In the genomic region with DNA sequence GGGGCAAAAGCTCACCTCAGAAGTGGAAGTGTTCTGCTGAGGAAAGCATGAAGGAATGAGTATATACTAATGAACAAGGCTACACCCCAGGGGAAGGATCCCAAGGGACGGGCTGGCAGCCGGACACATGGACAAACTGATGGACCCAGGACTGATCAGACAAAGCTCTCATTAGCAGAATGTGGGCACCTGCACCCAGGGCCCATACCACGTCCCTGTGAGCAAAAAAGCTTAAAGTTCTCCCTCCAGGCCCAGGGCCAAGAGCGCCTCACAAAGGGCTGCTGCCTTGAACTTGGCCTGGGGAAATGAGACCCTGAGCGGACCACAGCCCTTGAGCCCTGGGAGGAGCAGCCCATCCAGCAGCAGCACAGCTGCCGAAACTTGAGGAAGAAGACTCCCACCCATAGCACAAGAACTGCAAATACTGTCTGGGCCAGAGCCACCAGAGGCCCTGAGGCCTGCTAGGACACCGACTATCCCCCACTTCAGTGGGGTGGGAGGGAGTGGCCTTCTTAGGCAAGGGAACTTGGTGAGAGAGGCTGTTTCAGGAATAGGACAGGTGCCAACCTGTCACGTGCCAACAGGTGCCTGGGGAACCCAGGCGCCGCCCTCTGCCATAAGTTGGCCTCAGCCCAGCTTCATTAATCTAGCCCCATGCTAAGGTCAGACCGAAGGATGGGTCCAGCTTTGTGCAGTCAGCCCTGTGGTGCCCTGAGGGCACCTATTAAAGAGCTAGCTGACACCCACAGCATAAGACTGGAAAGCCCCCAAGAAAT, we compare ENCODE assay signal across 14 cellular contexts. TPM values are rescaled to one million over a fixed set of nuclear protein-coding genes. Genes with fewer than 3 reads are reported as not detected.
DNase-seq lines count a peak whose midpoint lies in the region; ATAC-seq, FAIRE-seq and TF ChIP-seq lines count a peak whose summit lies in the region.
"Had no signal": no experiment of that assay in that cellular context is flagged by ENCODE, and none has a peak within 500 bp of the region (broad histone marks: within the 10 kb centered on the region; RNA-seq: fewer than 3 reads in every experiment).

No MANE protein-coding gene starts in this region.

- H3K36me3 ChIP-seq in CD4-positive, CD25-positive, alpha-beta regulatory T cell (ENCODE audit: control insufficient read depth, insufficient read depth, low read length) = peaks cover 26% of the 10 kb centered on the region
- H3K36me3 ChIP-seq in K562 (ENCODE audit: control insufficient read depth, insufficient read depth, low read length) (peaks cover 63% of the 10 kb centered on the region; the same call in 2 of the 3 replicates), neutrophil (peaks cover 68% of the 10 kb centered on the region), thyroid gland (peaks cover 20 to 23% of the 10 kb centered on the region in 2 donors)

- peak overlapping the region; percentile 96 for H3K27ac ChIP-seq in CD4-positive, CD25-positive, alpha-beta regulatory T cell (ENCODE audit: insufficient read depth, low read length, poor library complexity, severe bottlenecking)
- H3K27ac ChIP-seq in K562 (ENCODE audit: extremely low read depth, low read depth, low read length) (no peak overlapping the region), neutrophil (peak overlapping the region; percentile 13), thyroid gland (peak overlapping the region in 1 of 3 donors; percentile 73)

- no peaks in the 10 kb centered on the region for H3K27me3 Mint-ChIP-seq in CD4-positive, CD25-positive, alpha-beta regulatory T cell
- H3K27me3 Mint-ChIP-seq in activated T-helper 17 cell treated with anti-CD3 and anti-CD28 coated beads, Interleukin-2, amount 50 U/mL, for 72 hours = no peaks in the 10 kb centered on the region

- BruUV-seq in K562 (replicated peaks; lab: Mats Ljungman, UMichigan) = no TSS peak

- 86% methylated on average over 5 of the region's 11 CpGs for WGBS in K562 (ENCODE audit: insufficient coverage, low coverage, missing lambda C conversion rate)
- 88 to 89% methylated on average over 8 of the region's 11 CpGs for WGBS in thyroid gland, 2 donors

- peaks cover 0 to 29% (median 11%) of the 10 kb centered on the region in 4 donors for H3K4me1 Mint-ChIP-seq in CD4-positive, CD25-positive, alpha-beta regulatory T cell
- H3K4me1 Mint-ChIP-seq in activated T-helper 17 cell treated with anti-CD3 and anti-CD28 coated beads, Interleukin-2, amount 50 U/mL, for 72 hours = no peaks in the 10 kb centered on the region

- H3K9me3 Mint-ChIP-seq in CD4-positive, CD25-positive, alpha-beta regulatory T cell = no peaks in the 10 kb centered on the region
- H3K9me3 Mint-ChIP-seq in activated T-helper 17 cell treated with anti-CD3 and anti-CD28 coated beads, Interleukin-2, amount 50 U/mL, for 72 hours = no peaks in the 10 kb centered on the region

- H3K9ac ChIP-seq in K562 (ENCODE audit: insufficient read depth in 1 of 2, low read depth in 2 of 2, low read length in 2 of 2) = peak overlapping the region in 1 of 2 experiments; percentile 40; a peak in 1 of 4 replicates

- no peak for TF ChIP-seq RAD21 in K562 (CRISPR knock-in tag; conservative IDR thresholded peaks at IDR 0.05 in 1 of 2, IDR thresholded peaks at IDR 0.05 in 1 of 2)

- TF ChIP-seq POLR2A in K562 (conservative IDR thresholded peaks at IDR 0.05) = no peak
- TF ChIP-seq POLR2A in thyroid gland (IDR thresholded peaks at IDR 0.05) = no peak

- no peak for FAIRE-seq in K562 (lab: Jason Lieb, UNC)

- peaks cover 12% of the 10 kb centered on the region for H3K79me2 ChIP-seq in K562 (ENCODE audit: control insufficient read depth, insufficient read depth, low read length)

- no peaks in the 10 kb centered on the region for H3K27me3 ChIP-seq in CD4-positive, CD25-positive, alpha-beta regulatory T cell (ENCODE audit: control insufficient read depth, insufficient read depth, low read length)
- H3K27me3 ChIP-seq in K562 (ENCODE audit: control insufficient read depth in 2 of 2, insufficient read depth in 2 of 2, low read length in 2 of 2) = no peaks in the 10 kb centered on the region
- H3K27me3 ChIP-seq in neutrophil = no peaks in the 10 kb centered on the region
- no peaks in the 10 kb centered on the region for H3K27me3 ChIP-seq in thyroid gland
- H3K27me3 ChIP-seq: right lobe of liver had no signal

- POLR2A ChIA-PET in K562 (lab: Yijun Ruan, JAX) = interaction anchor here (0.6 to 1.4 kb wide), 3 partner anchors 9 to 47 kb away, joined by 3 read pairs; no protein-coding TSS in a partner anchor

- H3K27ac Mint-ChIP-seq in CD4-positive, CD25-positive, alpha-beta regulatory T cell = no peak overlapping the region
- H3K27ac Mint-ChIP-seq in activated T-helper 17 cell treated with anti-CD3 and anti-CD28 coated beads, Interleukin-2, amount 50 U/mL, for 72 hours = no peak overlapping the region

- peak overlapping the region in 1 of 4 donors; percentile 69 for H3K4me3 Mint-ChIP-seq in CD4-positive, CD25-positive, alpha-beta regulatory T cell
- H3K4me3 Mint-ChIP-seq in activated T-helper 17 cell treated with anti-CD3 and anti-CD28 coated beads, Interleukin-2, amount 50 U/mL, for 72 hours = no peak overlapping the region

- no peak for ATAC-seq in CD4-positive, CD25-positive, alpha-beta regulatory T cell (ENCODE audit: low read depth in 2 of 2)
- no peak for ATAC-seq in K562
- ATAC-seq in HG03196 (IDR thresholded peaks at IDR 0.05; ENCODE audit: unreplicated experiment) = no peak
- ATAC-seq in activated T-helper 17 cell treated with anti-CD3 and anti-CD28 coated beads, Interleukin-2, amount 50 U/mL, for 72 hours (replicated peaks) = no peak
- ATAC-seq: HCT116, right lobe of liver had no signal

- H3K4me2 ChIP-seq in K562 (ENCODE audit: insufficient read depth, low read length) = no peak overlapping the region

- 0 out of 2 replicates have a peak, but pooled peaks cover 3% of the 10 kb centered on the region for H4K20me1 ChIP-seq in K562 (replicated peaks; ENCODE audit: control insufficient read depth, insufficient read depth, low read length)

- intact Hi-C loops in K562 (cut with micrococcal nuclease) = no loop called here
- intact Hi-C loops in thyroid gland (cut with DNase I) = loop anchor here (5.0 kb wide), 1 partner anchor 49 kb away; no protein-coding TSS in a partner anchor

- in situ Hi-C loops in GM13976 (cut with MboI; ENCODE audit: low sequenced_read_pairs, unreplicated experiment) = no loop called here
- in situ Hi-C loops in K562 (cut with MboI) = no loop called here

- no peak overlapping the region for H2AFZ ChIP-seq in K562 (ENCODE audit: low read depth, low read length)

- H3K4me3 ChIP-seq in CD4-positive, CD25-positive, alpha-beta regulatory T cell (ENCODE audit: low read depth, low read length) = no peak overlapping the region
- H3K4me3 ChIP-seq in K562 = no peak overlapping the region
- no peak overlapping the region for H3K4me3 ChIP-seq in neutrophil (ENCODE audit: low read depth in 1 of 2, low read length in 1 of 2)
- no peak overlapping the region for H3K4me3 ChIP-seq in thyroid gland (replicated peaks in 1 of 3)
- H3K4me3 ChIP-seq: right lobe of liver had no signal

- CTCF ChIA-PET in K562 (lab: Yijun Ruan, JAX; ENCODE audit: low intra/inter-chr PET ratio) = no interaction called here

- TF ChIP-seq CTCF in GM13976 (IDR thresholded peaks at IDR 0.05; ENCODE audit: borderline replicate concordance, control extremely low read depth, extremely low read depth, insufficient read depth, missing control alignments) (no peak), K562 (IDR thresholded peaks at IDR 0.05 in 2 of 3, conservative IDR thresholded peaks at IDR 0.05 in 1 of 3; ENCODE audit: insufficient read depth in 2 of 3, low read depth in 1 of 3, low read length in 3 of 3) (no peak), neutrophil (IDR thresholded peaks at IDR 0.05) (no peak), thyroid gland (IDR thresholded peaks at IDR 0.05) (no peak)

- DNase-seq in CD4-positive, CD25-positive, alpha-beta regulatory T cell = no peak
- peak; percentile 15 for DNase-seq in GM13976 (ENCODE audit: low spot score)
- no peak for DNase-seq in K562 (ENCODE audit: extremely low read depth in 1 of 4, low spot score in 3 of 4)
- DNase-seq in thyroid gland = no peak
- DNase-seq: COR-L47, foreskin fibroblast, immature natural killer cell, NCI-H1092, NCI-H524 had no signal

- no peak for TF ChIP-seq EP300 in K562 (IDR thresholded peaks at IDR 0.05; ENCODE audit: low read length)

- H3K4me1 ChIP-seq in CD4-positive, CD25-positive, alpha-beta regulatory T cell (ENCODE audit: control insufficient read depth, insufficient read depth, low read length, poor library complexity, severe bottlenecking) = peaks cover 17% of the 10 kb centered on the region
- H3K4me1 ChIP-seq in K562 (replicated peaks in 1 of 2; ENCODE audit: control insufficient read depth in 2 of 2, insufficient read depth in 2 of 2, low read length in 2 of 2) = peaks cover 2 to 32% of the 10 kb centered on the region in 2 experiments; a peak in 4 of 5 replicates
- H3K4me1 ChIP-seq in neutrophil (ENCODE audit: control insufficient read depth in 1 of 2, insufficient read depth in 1 of 2, low read depth in 1 of 2, low read length in 1 of 2) = peaks cover 19 to 21% of the 10 kb centered on the region in 2 experiments
- peaks cover 20 to 24% of the 10 kb centered on the region in 2 donors for H3K4me1 ChIP-seq in thyroid gland

- no peaks in the 10 kb centered on the region for H3K9me3 ChIP-seq in CD4-positive, CD25-positive, alpha-beta regulatory T cell (ENCODE audit: control insufficient read depth in 2 of 2, low read length in 2 of 2)
- no peaks in the 10 kb centered on the region for H3K9me3 ChIP-seq in K562 (replicated peaks; ENCODE audit: control insufficient read depth, insufficient read depth, low read depth, low read length)
- no peaks in the 10 kb centered on the region for H3K9me3 ChIP-seq in neutrophil
- no peaks in the 10 kb centered on the region for H3K9me3 ChIP-seq in thyroid gland
- H3K9me3 ChIP-seq: right lobe of liver had no signal

- peaks cover 2% of the 10 kb centered on the region for H3K36me3 Mint-ChIP-seq in CD4-positive, CD25-positive, alpha-beta regulatory T cell
- H3K36me3 Mint-ChIP-seq in activated T-helper 17 cell treated with anti-CD3 and anti-CD28 coated beads, Interleukin-2, amount 50 U/mL, for 72 hours (ENCODE audit: low read depth) = peaks cover 65% of the 10 kb centered on the region

- H3K9me1 ChIP-seq in K562 (ENCODE audit: control insufficient read depth, insufficient read depth, low read length) = no peaks in the 10 kb centered on the region

RNA-seq across cellular contexts. Expression of gene GMPPB, which starts 2.3 kb away (rescaled TPM):
- total RNA-seq in CD4-positive, CD25-positive, alpha-beta regulatory T cell = 32.1 TPM
- 10 to 100 TPM; 14.7 to 29.7 (median 16.9) TPM for polyA plus RNA-seq in CD4-positive, CD25-positive, alpha-beta regulatory T cell
- 23.6 and 70.2 TPM in 2 replicates for total RNA-seq in K562 (2011; cell fraction: chromatin; rRNA removed; ENCODE audit: low replicate concordance)
- 47.0 and 56.7 TPM in 2 replicates for total RNA-seq in K562 (2011; cell fraction: nucleolus; rRNA removed)
- total RNA-seq in K562 (2011; cell fraction: nucleoplasm; rRNA removed) = 29.1 and 36.1 TPM in 2 replicates
- total RNA-seq in K562 (2014; rRNA removed) (11.0 and 18.0 TPM in 2 replicates), K562 (2014; rRNA removed; fragmentation: Illumina TruSeq; extraction: Trizol) (4.3 and 5.5 TPM in 2 replicates), K562 (2015; rRNA removed; fragmentation: Illumina TruSeq; extraction: Trizol) (8.8 and 9.2 TPM in 2 replicates), K562 (2021) (16.4 and 17.4 TPM in 2 replicates), thyroid gland (10 to 100 TPM; 28.5 to 85.6 (median 57.7) TPM)
- polyA plus RNA-seq in K562 (2011; rRNA removed) (8.1 and 10.3 TPM in 2 replicates), K562 (2014; fragmentation: Illumina TruSeq; extraction: Trizol) (5.8 and 7.4 TPM in 2 replicates), K562 (2014; fragmentation: Nextera tagmentation; extraction: Ambion mirVana) (under 1 TPM; 0.53 to 0.92 TPM), K562 (2014; rRNA removed) (11.3 and 13.3 TPM in 2 replicates)
- polyA plus RNA-seq in K562 (2011; cell fraction: cytosol; rRNA removed) = 8.4 and 10.6 TPM in 2 replicates
- polyA plus RNA-seq in K562 (2011; cell fraction: nucleus; rRNA removed) = 36.7 and 37.8 TPM in 2 replicates
- 11.6 and 18.7 TPM in 2 replicates for polyA plus RNA-seq in K562 (2012)
- 7.8 and 8.5 TPM in 2 replicates for polyA minus RNA-seq in K562 (2011; rRNA and poly(A)+ RNA removed)
- polyA minus RNA-seq in K562 (2011; cell fraction: cytosol; rRNA and poly(A)+ RNA removed) = 6.6 and 7.7 TPM in 2 replicates
- 22.8 and 34.7 TPM in 2 replicates for polyA minus RNA-seq in K562 (2011; cell fraction: nucleus; rRNA and poly(A)+ RNA removed)
- total RNA-seq in activated T-helper 17 cell treated with anti-CD3 and anti-CD28 coated beads, Interleukin-2, amount 50 U/mL, for 72 hours = 10 to 100 TPM; 22.4 to 38.7 TPM

RNA-seq across cellular contexts. Expression of gene AMIGO3, which starts 6.6 kb away (rescaled TPM):
- total RNA-seq in CD4-positive, CD25-positive, alpha-beta regulatory T cell = not detected
- 1 to 10 TPM in 3 of 4 donors, under 1 TPM in 1; 0.53 to 1.5 (median 1.1) TPM for polyA plus RNA-seq in CD4-positive, CD25-positive, alpha-beta regulatory T cell
- total RNA-seq in K562 (2011; cell fraction: chromatin; rRNA removed; ENCODE audit: low replicate concordance) = 5.9 TPM in 1 of 2 replicates, not detected in the other
- total RNA-seq in K562 (2011; cell fraction: nucleolus; rRNA removed) = 5.9 and 8.8 TPM in 2 replicates
- 0.51 TPM in 1 of 2 replicates, not detected in the other for total RNA-seq in K562 (2011; cell fraction: nucleoplasm; rRNA removed)
- 0.68 and 1.4 TPM in 2 replicates for total RNA-seq in K562 (2014; rRNA removed)
- not detected in 2 replicates for total RNA-seq in K562 (2014; rRNA removed; fragmentation: Illumina TruSeq; extraction: Trizol)
- 0.26 TPM in 1 of 2 replicates, not detected in the other for total RNA-seq in K562 (2015; rRNA removed; fragmentation: Illumina TruSeq; extraction: Trizol)
- 0.18 and 0.44 TPM in 2 replicates for total RNA-seq in K562 (2021)
- polyA plus RNA-seq in K562 (2011; rRNA removed) = 0.13 and 0.41 TPM in 2 replicates
- polyA plus RNA-seq in K562 (2011; cell fraction: cytosol; rRNA removed) = 3.1 TPM in 1 of 2 replicates, not detected in the other
- polyA plus RNA-seq in K562 (2011; cell fraction: nucleus; rRNA removed) = 2.6 and 8.7 TPM in 2 replicates
- polyA plus RNA-seq in K562 (2012) = 0.61 and 4.4 TPM in 2 replicates
- polyA plus RNA-seq in K562 (2014; fragmentation: Illumina TruSeq; extraction: Trizol) = 0.18 TPM in 1 of 2 replicates, not detected in the other
- polyA plus RNA-seq in K562 (2014; fragmentation: Nextera tagmentation; extraction: Ambion mirVana) = not detected
- polyA plus RNA-seq in K562 (2014; rRNA removed) = 2.0 and 2.8 TPM in 2 replicates
- not detected in 2 replicates for polyA minus RNA-seq in K562 (2011; rRNA and poly(A)+ RNA removed)
- 0.38 and 2.4 TPM in 2 replicates for polyA minus RNA-seq in K562 (2011; cell fraction: cytosol; rRNA and poly(A)+ RNA removed)
- 2.4 and 3.3 TPM in 2 replicates for polyA minus RNA-seq in K562 (2011; cell fraction: nucleus; rRNA and poly(A)+ RNA removed)
- total RNA-seq in thyroid gland = 1 to 10 TPM in 2 of 4 donors, under 1 TPM in 2; 0.40 to 2.8 (median 1.0) TPM
- under 1 TPM in 1 of 2 donors, not detected in 1; 0.29 TPM for total RNA-seq in activated T-helper 17 cell treated with anti-CD3 and anti-CD28 coated beads, Interleukin-2, amount 50 U/mL, for 72 hours

RNA-seq across cellular contexts. Expression of gene RNF123, which starts 36.7 kb away (rescaled TPM):
- total RNA-seq in CD4-positive, CD25-positive, alpha-beta regulatory T cell = 47.1 TPM
- polyA plus RNA-seq in CD4-positive, CD25-positive, alpha-beta regulatory T cell = 10 to 100 TPM in 3 of 4 donors, 1 to 10 TPM in 1; 9.8 to 16.6 (median 12.6) TPM
- 60.1 and 195 TPM in 2 replicates for total RNA-seq in K562 (2011; cell fraction: chromatin; rRNA removed; ENCODE audit: low replicate concordance)
- 128 and 136 TPM in 2 replicates for total RNA-seq in K562 (2011; cell fraction: nucleolus; rRNA removed)
- 70.7 and 81.4 TPM in 2 replicates for total RNA-seq in K562 (2011; cell fraction: nucleoplasm; rRNA removed)
- total RNA-seq in K562 (2014; rRNA removed) = 15.0 and 24.2 TPM in 2 replicates
- total RNA-seq in K562 (2014; rRNA removed; fragmentation: Illumina TruSeq; extraction: Trizol) = 12.5 and 17.5 TPM in 2 replicates
- 14.4 and 15.6 TPM in 2 replicates for total RNA-seq in K562 (2015; rRNA removed; fragmentation: Illumina TruSeq; extraction: Trizol)
- total RNA-seq in K562 (2021) = 44.6 and 53.1 TPM in 2 replicates
- polyA plus RNA-seq in K562 (2011; rRNA removed) = 30.4 and 48.7 TPM in 2 replicates
- 44.7 and 74.3 TPM in 2 replicates for polyA plus RNA-seq in K562 (2011; cell fraction: cytosol; rRNA removed)
- 195 and 281 TPM in 2 replicates for polyA plus RNA-seq in K562 (2011; cell fraction: nucleus; rRNA removed)
- 22.8 and 35.5 TPM in 2 replicates for polyA plus RNA-seq in K562 (2012)
- polyA plus RNA-seq in K562 (2014; fragmentation: Illumina TruSeq; extraction: Trizol) = 28.8 and 29.6 TPM in 2 replicates
- polyA plus RNA-seq in K562 (2014; fragmentation: Nextera tagmentation; extraction: Ambion mirVana) = 1 to 10 TPM; 8.7 to 8.8 TPM
- polyA plus RNA-seq in K562 (2014; rRNA removed) = 34.2 and 35.0 TPM in 2 replicates
- 22.1 and 29.0 TPM in 2 replicates for polyA minus RNA-seq in K562 (2011; rRNA and poly(A)+ RNA removed)
- polyA minus RNA-seq in K562 (2011; cell fraction: cytosol; rRNA and poly(A)+ RNA removed) = 28.9 and 31.4 TPM in 2 replicates
- polyA minus RNA-seq in K562 (2011; cell fraction: nucleus; rRNA and poly(A)+ RNA removed) = 45.0 and 58.2 TPM in 2 replicates
- total RNA-seq in thyroid gland = 10 to 100 TPM; 25.9 to 36.8 (median 33.5) TPM
- 10 to 100 TPM; 22.8 to 44.5 TPM for total RNA-seq in activated T-helper 17 cell treated with anti-CD3 and anti-CD28 coated beads, Interleukin-2, amount 50 U/mL, for 72 hours

RNA-seq across cellular contexts. Expression of gene MST1, which starts 36.8 kb away (rescaled TPM):
- total RNA-seq in CD4-positive, CD25-positive, alpha-beta regulatory T cell = 4.1 TPM
- 1 to 10 TPM in 2 of 4 donors, under 1 TPM in 2; 0.76 to 1.6 (median 0.97) TPM for polyA plus RNA-seq in CD4-positive, CD25-positive, alpha-beta regulatory T cell
- 3.9 and 10.8 TPM in 2 replicates for total RNA-seq in K562 (2011; cell fraction: chromatin; rRNA removed; ENCODE audit: low replicate concordance)
- total RNA-seq in K562 (2011; cell fraction: nucleolus; rRNA removed) = 8.2 and 12.5 TPM in 2 replicates
- 5.0 and 5.1 TPM in 2 replicates for total RNA-seq in K562 (2011; cell fraction: nucleoplasm; rRNA removed)
- 0.23 and 0.57 TPM in 2 replicates for total RNA-seq in K562 (2014; rRNA removed)
- 0.51 TPM in 1 of 2 replicates, not detected in the other for total RNA-seq in K562 (2014; rRNA removed; fragmentation: Illumina TruSeq; extraction: Trizol)
- total RNA-seq in K562 (2015; rRNA removed; fragmentation: Illumina TruSeq; extraction: Trizol) = 0.26 and 0.40 TPM in 2 replicates
- 1.2 and 1.4 TPM in 2 replicates for total RNA-seq in K562 (2021)
- polyA plus RNA-seq in K562 (2011; rRNA removed) = 1.3 and 4.3 TPM in 2 replicates
- 0.94 and 1.4 TPM in 2 replicates for polyA plus RNA-seq in K562 (2011; cell fraction: cytosol; rRNA removed)
- polyA plus RNA-seq in K562 (2011; cell fraction: nucleus; rRNA removed) = 35.5 and 64.0 TPM in 2 replicates
- 3.4 and 6.1 TPM in 2 replicates for polyA plus RNA-seq in K562 (2012)
- polyA plus RNA-seq in K562 (2014; fragmentation: Illumina TruSeq; extraction: Trizol) = 0.30 and 1.1 TPM in 2 replicates
- under 1 TPM; 0.08 to 0.10 TPM for polyA plus RNA-seq in K562 (2014; fragmentation: Nextera tagmentation; extraction: Ambion mirVana)
- 1.8 and 5.0 TPM in 2 replicates for polyA plus RNA-seq in K562 (2014; rRNA removed)
- 0.56 and 1.1 TPM in 2 replicates for polyA minus RNA-seq in K562 (2011; rRNA and poly(A)+ RNA removed)
- polyA minus RNA-seq in K562 (2011; cell fraction: cytosol; rRNA and poly(A)+ RNA removed) = 1.0 and 1.2 TPM in 2 replicates
- 3.1 and 6.1 TPM in 2 replicates for polyA minus RNA-seq in K562 (2011; cell fraction: nucleus; rRNA and poly(A)+ RNA removed)
- total RNA-seq in thyroid gland = 10 to 100 TPM; 21.5 to 43.5 (median 40.7) TPM
- 10 to 100 TPM in 1 of 2 donors, 1 to 10 TPM in 1; 8.4 to 28.2 TPM for total RNA-seq in activated T-helper 17 cell treated with anti-CD3 and anti-CD28 coated beads, Interleukin-2, amount 50 U/mL, for 72 hours

RNA-seq across cellular contexts. Expression of gene APEH, which starts 51.9 kb away (rescaled TPM):
- 87.7 TPM for total RNA-seq in CD4-positive, CD25-positive, alpha-beta regulatory T cell
- 100 to 1,000 TPM; 126 to 138 (median 135) TPM for polyA plus RNA-seq in CD4-positive, CD25-positive, alpha-beta regulatory T cell
- 167 and 504 TPM in 2 replicates for total RNA-seq in K562 (2011; cell fraction: chromatin; rRNA removed; ENCODE audit: low replicate concordance)
- total RNA-seq in K562 (2011; cell fraction: nucleolus; rRNA removed) = 286 and 325 TPM in 2 replicates
- 167 and 176 TPM in 2 replicates for total RNA-seq in K562 (2011; cell fraction: nucleoplasm; rRNA removed)
- total RNA-seq in K562 (2014; rRNA removed) = 142 and 162 TPM in 2 replicates
- total RNA-seq in K562 (2014; rRNA removed; fragmentation: Illumina TruSeq; extraction: Trizol) = 74.1 and 104 TPM in 2 replicates
- total RNA-seq in K562 (2015; rRNA removed; fragmentation: Illumina TruSeq; extraction: Trizol) = 126 and 127 TPM in 2 replicates
- 174 and 177 TPM in 2 replicates for total RNA-seq in K562 (2021)
- 116 and 117 TPM in 2 replicates for polyA plus RNA-seq in K562 (2011; rRNA removed)
- polyA plus RNA-seq in K562 (2011; cell fraction: cytosol; rRNA removed) = 143 and 217 TPM in 2 replicates
- 281 and 331 TPM in 2 replicates for polyA plus RNA-seq in K562 (2011; cell fraction: nucleus; rRNA removed)
- polyA plus RNA-seq in K562 (2012) = 148 and 159 TPM in 2 replicates
- 120 and 130 TPM in 2 replicates for polyA plus RNA-seq in K562 (2014; fragmentation: Illumina TruSeq; extraction: Trizol)
- 10 to 100 TPM; 70.9 to 72.6 TPM for polyA plus RNA-seq in K562 (2014; fragmentation: Nextera tagmentation; extraction: Ambion mirVana)
- 111 and 122 TPM in 2 replicates for polyA plus RNA-seq in K562 (2014; rRNA removed)
- 104 and 133 TPM in 2 replicates for polyA minus RNA-seq in K562 (2011; rRNA and poly(A)+ RNA removed)
- polyA minus RNA-seq in K562 (2011; cell fraction: cytosol; rRNA and poly(A)+ RNA removed) = 123 and 130 TPM in 2 replicates
- 142 and 151 TPM in 2 replicates for polyA minus RNA-seq in K562 (2011; cell fraction: nucleus; rRNA and poly(A)+ RNA removed)
- 100 to 1,000 TPM in 3 of 4 donors, 10 to 100 TPM in 1; 92.2 to 219 (median 185) TPM for total RNA-seq in thyroid gland
- total RNA-seq in activated T-helper 17 cell treated with anti-CD3 and anti-CD28 coated beads, Interleukin-2, amount 50 U/mL, for 72 hours = 100 to 1,000 TPM in 1 of 2 donors, 10 to 100 TPM in 1; 88.6 to 184 TPM
